In the genomic region with DNA sequence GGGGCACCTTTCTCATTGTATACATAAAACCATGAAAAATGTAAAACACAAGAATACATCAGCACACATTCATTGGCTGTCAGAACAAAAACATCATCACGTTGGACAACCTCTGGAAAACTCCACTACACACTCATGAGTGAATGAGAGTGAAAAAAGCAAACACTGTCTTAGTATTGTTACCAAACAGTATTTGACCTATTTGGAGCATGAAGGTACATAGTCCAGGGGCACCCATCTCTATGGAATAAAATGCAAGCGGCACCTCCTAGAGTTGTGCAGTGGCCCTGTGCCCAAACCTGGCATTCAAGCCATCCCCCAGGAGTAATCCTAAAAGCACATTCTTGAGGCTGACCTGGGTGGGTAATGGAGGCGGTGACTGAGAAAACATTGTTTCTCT, we compare ENCODE assay signal across 30 cellular contexts.
"Had no signal": no experiment of that assay in that cellular context is flagged by ENCODE, and none has a peak within 500 bp of the region (broad histone marks: within the 10 kb centered on the region; RNA-seq: fewer than 3 reads in every experiment).

No MANE protein-coding gene starts in this region.

- FAIRE-seq: TTC549 had no signal

- H3K4me3 ChIP-seq: ascending aorta, cardiac muscle cell, SJCRH30, SK-N-MC had no signal

- H3K27ac ChIP-seq: ascending aorta, cardiac muscle cell, KMS-11, SJCRH30, SK-N-MC had no signal

- H3K4me1 ChIP-seq: ascending aorta, SJCRH30 had no signal

- H3K36me3 ChIP-seq: ascending aorta, cardiac muscle cell, SJCRH30 had no signal

- H3K9ac ChIP-seq: KMS-11 had no signal

- H3K9me3 ChIP-seq: ascending aorta, SJCRH30 had no signal

- ATAC-seq: activated CD4-positive, alpha-beta T cell treated with anti-CD3 and anti-CD28 coated beads for 36 hours; activated CD4-positive, CD25-positive, alpha-beta regulatory T cell treated with anti-CD3 and anti-CD28 coated beads, Interleukin-2, amount 50 U/mL, for 24 hours; activated CD8-positive, alpha-beta T cell treated with anti-CD3 and anti-CD28 coated beads, Interleukin-2, amount 10 ng/mL, durations not matched to agents 7 days and 5 days; Panc1; WTC11 had no signal

- H3K27me3 ChIP-seq: ascending aorta, cardiac muscle cell, SJCRH30 had no signal

- H3K4me2 ChIP-seq: KMS-11 had no signal

- DNase-seq: activated CD4-positive, alpha-beta T cell treated with anti-CD3 and anti-CD28 coated beads for 36 hours; activated CD4-positive, alpha-beta T cell treated with anti-CD3 and anti-CD28 coated beads, Interleukin-2, amount 10 ng/mL, durations not matched to agents 7 days and 5 days; activated CD4-positive, alpha-beta T cell treated with anti-CD3 and anti-CD28 coated beads, Interleukin-2, amount 50 U/mL, for 48 hours; activated CD8-positive, alpha-beta T cell treated with anti-CD3 and anti-CD28 coated beads, Interleukin-2, amount 10 ng/mL, durations not matched to agents 7 days and 5 days; activated gamma-delta T cell; activated naive CD4-positive, alpha-beta T cell treated with Interleukin-2 at 50 U/mL for 16 hours; activated naive CD8-positive, alpha-beta T cell treated with anti-CD3 and anti-CD28 coated beads, Interleukin-2, amount 10 ng/mL, durations not matched to agents 7 days and 5 days; activated T-cell treated with anti-CD3 and anti-CD28 coated beads, Interleukin-2, amount 50 U/mL, for 24 hours; MM.1S; MV-4-11; NCI-H1092; NCI-H1436 treated with DMSO at 0.1 percent for 48 hours; NCI-H187; NCI-H2029 treated with DMSO at 0.1 percent for 48 hours; NCI-H2107; NCI-H2171; NCI-H510A; NCI-H526; NCI-H748 treated with DMSO at 0.1 percent for 48 hours; OCI-M1; SHP77 had no signal
